5 cellular contexts compared by ENCODE assay signal in genomic region chr20:724797-725196, GRCh38. TPM values are rescaled to one million over a fixed set of nuclear protein-coding genes. Genes with fewer than 3 reads are reported as not detected.
"Had no signal": no experiment of that assay in that cellular context is flagged by ENCODE, and none has a peak within 500 bp of the region (broad histone marks: within the 10 kb centered on the region; RNA-seq: fewer than 3 reads in every experiment).

No MANE protein-coding gene starts in this region.

RNA-seq across cellular contexts. Expression of gene SLC52A3, which starts 43.5 kb away (rescaled TPM):
- total RNA-seq: GM23248, IMR-90 had no signal
- polyA plus RNA-seq: GM23248, IMR-90 had no signal

RNA-seq across cellular contexts. Expression of gene SCRT2, which starts 49.2 kb away (rescaled TPM):
- total RNA-seq: GM23248, H4, HFFc6, HT1080, IMR-90 had no signal
- polyA plus RNA-seq: GM23248, IMR-90 had no signal
